ENCODE assay signal across 21 cellular contexts in the genomic region with DNA sequence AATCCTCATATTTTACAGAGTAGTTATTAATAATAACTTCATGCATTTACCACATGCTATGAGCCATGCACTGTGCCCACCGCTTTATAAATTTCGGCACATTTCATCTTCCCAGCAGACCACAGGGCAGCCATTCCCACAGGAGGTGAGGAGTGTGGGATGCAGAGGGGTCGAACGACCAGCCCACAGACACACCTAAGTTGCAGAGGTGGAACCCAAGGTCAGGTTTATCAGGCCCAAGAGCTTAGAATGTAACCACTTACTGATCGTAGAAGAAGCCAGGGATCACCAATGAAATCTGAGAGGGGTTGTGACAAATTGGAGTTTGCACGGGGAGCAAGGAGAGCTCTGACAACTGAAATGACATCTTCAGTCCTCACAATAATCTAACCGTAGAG.
"Had no signal": no experiment of that assay in that cellular context is flagged by ENCODE, and none has a peak within 500 bp of the region (broad histone marks: within the 10 kb centered on the region; RNA-seq: fewer than 3 reads in every experiment).

No MANE protein-coding gene starts in this region.

- H3K9me3 ChIP-seq: SK-N-SH had no signal

- H3K27ac Mint-ChIP-seq: IgD-negative memory B cell had no signal

- H3K4me2 ChIP-seq: KMS-11, SK-N-SH had no signal

- H3K36me3 Mint-ChIP-seq: IgD-negative memory B cell had no signal

- H3K27ac ChIP-seq: HL-60, KMS-11 had no signal

- H3K4me3 Mint-ChIP-seq: IgD-negative memory B cell had no signal

- H3K4me3 ChIP-seq: K562 had no signal

- ATAC-seq: K562 had no signal

- H3K9ac ChIP-seq: KMS-11, SK-N-SH had no signal

- DNase-seq: Kasumi-1, MM.1S, NCI-H1092 treated with DMSO at 0.1 percent for 48 hours, NCI-H1436, NCI-H187, NCI-H2029, NCI-H2081 treated with DMSO at 0.1 percent for 48 hours, NCI-H2171, NCI-H226, NCI-H446, NCI-H524, NCI-H526 treated with DMSO at 0.1 percent for 48 hours, NCI-H774, RPMI8226, SHP77, SK-N-SH, SW 1271 had no signal
